1 cellular context compared by ENCODE assay signal in genomic region chr17:29573558-29573870, GRCh38.
TF ChIP-seq lines count a peak whose summit lies in the region.

No MANE protein-coding gene starts in this region.

TF ChIP-seq in H1, 55 proteins besides CTCF, POLR2A, EP300 and RAD21:
- TF ChIP-seq SIX5 (IDR thresholded peaks at IDR 0.05; ENCODE audit: low read depth, low read length) (no peak), HDAC6 (IDR thresholded peaks at IDR 0.05; ENCODE audit: low read depth, low read length) (no peak), E2F6 (IDR thresholded peaks at IDR 0.05) (no peak), KDM4A (IDR thresholded peaks at IDR 0.05; ENCODE audit: low read depth, low read length, severe bottlenecking) (no peak), ZNF274 (IDR thresholded peaks at IDR 0.05; ENCODE audit: borderline replicate concordance, extremely low read depth, low read length) (no peak), NRF1 (IDR thresholded peaks at IDR 0.05; ENCODE audit: low read depth, low read length) (no peak), SP2 (IDR thresholded peaks at IDR 0.05; ENCODE audit: low read length) (no peak), TBP (IDR thresholded peaks at IDR 0.05; ENCODE audit: low read depth, low read length) (no peak), MAFK (IDR thresholded peaks at IDR 0.05; ENCODE audit: low read depth, low read length) (no peak), SAP30 (IDR thresholded peaks at IDR 0.05; ENCODE audit: insufficient read depth, insufficient replicate concordance, low read length) (no peak), RFX5 (IDR thresholded peaks at IDR 0.05; ENCODE audit: borderline replicate concordance, low read depth, low read length) (no peak), SUZ12 (IDR thresholded peaks at IDR 0.05; ENCODE audit: low read length) (no peak), USF2 (IDR thresholded peaks at IDR 0.05; ENCODE audit: low read length) (no peak), JUND (IDR thresholded peaks at IDR 0.05; ENCODE audit: low read length) (no peak)
